ENCODE assay signal across 14 cellular contexts in the genomic region with DNA sequence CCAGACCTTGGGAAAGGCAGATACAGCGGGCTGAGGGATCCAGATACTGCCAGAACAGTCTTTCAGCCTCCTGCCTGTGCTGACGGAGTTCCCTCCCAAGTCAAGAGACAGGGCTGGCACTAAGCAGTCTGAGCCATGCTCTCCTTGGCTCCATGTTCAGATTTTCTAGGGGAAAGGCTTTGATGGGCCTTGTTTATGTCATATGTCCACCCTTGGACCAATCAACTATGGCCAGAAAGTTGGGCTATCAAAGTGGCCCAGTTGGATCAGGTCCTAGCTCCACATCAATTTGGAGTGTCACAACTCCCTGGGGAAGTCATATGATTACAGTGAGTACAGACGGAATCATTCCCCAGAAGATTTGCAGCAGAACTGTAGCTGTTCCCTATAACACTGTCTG.
"Had no signal": no experiment of that assay in that cellular context is flagged by ENCODE, and none has a peak within 500 bp of the region (broad histone marks: within the 10 kb centered on the region; RNA-seq: fewer than 3 reads in every experiment).

No MANE protein-coding gene starts in this region.

- H3K27me3 ChIP-seq: ascending aorta, breast epithelium, dorsolateral prefrontal cortex had no signal

- H3K4me3 ChIP-seq: ascending aorta, breast epithelium, dorsolateral prefrontal cortex, lower lobe of right lung had no signal

- DNase-seq: activated CD4-positive, alpha-beta T cell treated with anti-CD3 and anti-CD28 coated beads, Interleukin-2, amount 50 U/mL, for 1 hour; activated naive CD4-positive, alpha-beta T cell; activated naive CD8-positive, alpha-beta T cell treated with anti-CD3 and anti-CD28 coated beads, Interleukin-2, amount 10 ng/mL, durations not matched to agents 7 days and 5 days; dorsolateral prefrontal cortex; endodermal cell; glutamatergic neuron; lower lobe of right lung; occipital lobe; stimulated activated CD4-positive, alpha-beta T cell treated with anti-CD3 and anti-CD28 coated beads, Interleukin-2, amount 100 ng/mL, for 48 hours; T-helper 9 cell had no signal

- H3K36me3 ChIP-seq: ascending aorta, breast epithelium, lower lobe of right lung had no signal

- H3K4me1 ChIP-seq: ascending aorta, breast epithelium, lower lobe of right lung had no signal

- ATAC-seq: activated CD4-positive, CD25-positive, alpha-beta regulatory T cell treated with anti-CD3 and anti-CD28 coated beads, Interleukin-2, amount 50 U/mL, for 24 hours; lower lobe of right lung; stimulated activated memory B cell treated with anti-CD40 and anti-IgM and Interleukin-4, amounts not matched to agents 10 μg/mL and 1 μg/mL and 100 μg/mL, for 72 hours had no signal

- H3K9me3 ChIP-seq: ascending aorta, breast epithelium, lower lobe of right lung had no signal

- H3K27ac ChIP-seq: ascending aorta, breast epithelium, dorsolateral prefrontal cortex, lower lobe of right lung had no signal
